Comparison of ENCODE assay signal across 8 cellular contexts in the genomic region with DNA sequence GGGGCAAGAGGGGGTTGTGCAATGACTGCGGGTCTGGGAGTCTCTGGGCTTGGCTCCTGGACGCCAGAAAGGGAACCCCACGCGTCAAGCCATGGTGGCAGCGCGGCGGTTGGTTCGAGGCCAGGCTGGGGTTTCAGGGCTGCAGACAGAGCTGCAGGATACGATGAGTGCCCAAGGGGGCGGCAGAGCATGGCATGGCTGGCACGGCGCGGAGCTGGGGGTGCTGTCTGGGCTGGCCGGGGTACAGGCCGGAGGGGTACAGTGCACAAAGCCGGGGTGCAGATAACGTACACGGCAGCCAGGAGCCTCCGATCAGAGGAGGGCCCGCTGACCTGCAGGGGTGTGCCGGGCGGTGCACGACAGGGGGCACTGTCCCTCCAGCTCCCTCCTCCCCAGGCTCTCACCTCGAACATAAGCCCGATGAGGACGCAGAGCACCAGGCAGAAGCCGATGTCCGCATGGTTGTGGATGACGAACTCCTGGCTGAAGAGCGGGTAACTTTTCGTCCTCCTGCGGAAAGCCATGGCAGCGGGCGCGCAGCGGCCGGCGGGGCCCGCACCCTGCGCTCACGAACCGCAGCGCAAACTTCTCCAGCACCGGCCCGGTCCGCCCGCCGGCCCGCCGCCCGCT. TPM values are rescaled to one million over a fixed set of nuclear protein-coding genes. Genes with fewer than 3 reads are reported as not detected.
DNase-seq lines count a peak whose midpoint lies in the region; ATAC-seq, FAIRE-seq and TF ChIP-seq lines count a peak whose summit lies in the region.

No MANE protein-coding gene starts in this region.

- DNase-seq in GF-D8 (lab: John Stamatoyannopoulos, UW) = peak; percentile 21
- peak; percentile 24 for DNase-seq in T follicular helper cell (ENCODE audit: low read depth)
- peak; percentile 72 for DNase-seq in astrocyte (ENCODE audit: low read depth)
- no peak for DNase-seq in superior temporal gyrus (ENCODE audit: extremely low spot score)

- H3K4me2 ChIP-seq in KMS-11 = peak overlapping the region; percentile 94
- peak overlapping the region; percentile 95 for H3K4me2 ChIP-seq in astrocyte (ENCODE audit: low read length)
- H3K4me2 ChIP-seq in skeletal muscle satellite cell (ENCODE audit: low read length) = peak overlapping the region; percentile 92

- H3K36me3 ChIP-seq in KMS-11 (ENCODE audit: insufficient read depth) (peaks cover 5% of the 10 kb centered on the region; the same call in 1 of the 2 replicates), astrocyte (ENCODE audit: insufficient read depth, low read length) (peaks cover 6% of the 10 kb centered on the region), iPS-18a (ENCODE audit: control insufficient read depth, low read depth, low read length) (no peaks in the 10 kb centered on the region), skeletal muscle satellite cell (ENCODE audit: insufficient read depth, low read length) (peaks cover 46% of the 10 kb centered on the region)

- H3K4me3 ChIP-seq in KMS-11 (IDR thresholded peaks at IDR 0.05; ENCODE audit: insufficient read depth, low read depth, low read length) (peak overlapping the region; percentile 75), astrocyte (ENCODE audit: insufficient read depth, low read depth, low read length) (peak overlapping the region; percentile 93), iPS-18a (ENCODE audit: low read length) (peak overlapping the region; percentile 73), skeletal muscle satellite cell (ENCODE audit: low read length) (peak overlapping the region; percentile 96)

- H3K27ac Mint-ChIP-seq in astrocyte (ENCODE audit: unreplicated experiment) = peak overlapping the region; percentile 42

- peaks cover 39% of the 10 kb centered on the region for H3K4me1 ChIP-seq in KMS-11 (ENCODE audit: low read depth, poor library complexity, severe bottlenecking)
- peaks cover 45% of the 10 kb centered on the region for H3K4me1 ChIP-seq in astrocyte (ENCODE audit: insufficient read depth, low read length)
- peaks cover 30% of the 10 kb centered on the region for H3K4me1 ChIP-seq in iPS-18a (ENCODE audit: control insufficient read depth, low read depth, low read length)
- peaks cover 37% of the 10 kb centered on the region for H3K4me1 ChIP-seq in skeletal muscle satellite cell (ENCODE audit: control insufficient read depth, insufficient read depth, low read length)

- H4K20me1 ChIP-seq in KMS-11 (ENCODE audit: insufficient read depth) (peaks cover 23% of the 10 kb centered on the region), astrocyte (ENCODE audit: insufficient read depth, low read length) (peaks cover 48% of the 10 kb centered on the region)

- TF ChIP-seq CTCF in KMS-11 (conservative IDR thresholded peaks at IDR 0.05; ENCODE audit: low read depth, low read length) (peak; percentile 65; the same call in 1 of the 2 replicates), astrocyte (IDR thresholded peaks at IDR 0.05; ENCODE audit: insufficient read depth, low read depth, low read length) (peak; percentile 27)

- no peak for FAIRE-seq in astrocyte (lab: Jason Lieb, UNC)

- peak; percentile 49 for ATAC-seq in GM21786 (IDR thresholded peaks at IDR 0.05; ENCODE audit: unreplicated experiment)

- H3K9me3 ChIP-seq in astrocyte (ENCODE audit: insufficient read depth, low read depth, low read length) (no peaks in the 10 kb centered on the region), iPS-18a (ENCODE audit: control insufficient read depth, low read depth, low read length) (no peaks in the 10 kb centered on the region), skeletal muscle satellite cell (replicated peaks; ENCODE audit: low read length) (no peaks in the 10 kb centered on the region)

- peaks cover 38% of the 10 kb centered on the region for H3K4me1 Mint-ChIP-seq in astrocyte (ENCODE audit: low read depth, unreplicated experiment)

- peak overlapping the region; percentile 87 for H3K4me3 Mint-ChIP-seq in astrocyte (ENCODE audit: unreplicated experiment)

- H2AFZ ChIP-seq in KMS-11 (ENCODE audit: low read depth) (peak overlapping the region; percentile 52; the same call in 1 of the 2 replicates), astrocyte (ENCODE audit: low read depth, low read length) (peak overlapping the region; percentile 59)

- H3K27ac ChIP-seq in KMS-11 (peak overlapping the region; percentile 49), astrocyte (ENCODE audit: low read depth, low read length) (peak overlapping the region; percentile 70), iPS-18a (ENCODE audit: low read length) (no peak overlapping the region)

- peaks cover 5% of the 10 kb centered on the region for H3K9me3 Mint-ChIP-seq in astrocyte (ENCODE audit: unreplicated experiment)

- H3K79me2 ChIP-seq in KMS-11 (ENCODE audit: insufficient read depth, low read depth) (peaks cover 56% of the 10 kb centered on the region), astrocyte (ENCODE audit: insufficient read depth, low read length) (peaks cover 63% of the 10 kb centered on the region)

- no peaks in the 10 kb centered on the region for H3K27me3 ChIP-seq in KMS-11 (ENCODE audit: insufficient read depth, low read depth)
- H3K27me3 ChIP-seq in astrocyte (ENCODE audit: insufficient read depth, low read length) = no peaks in the 10 kb centered on the region
- peaks cover 10% of the 10 kb centered on the region for H3K27me3 ChIP-seq in iPS-18a (ENCODE audit: control insufficient read depth, insufficient read depth, low read length)
- no peaks in the 10 kb centered on the region for H3K27me3 ChIP-seq in skeletal muscle satellite cell (ENCODE audit: control insufficient read depth, insufficient read depth, low read length)

- no peaks in the 10 kb centered on the region for H3K27me3 Mint-ChIP-seq in astrocyte (ENCODE audit: low read depth, unreplicated experiment)

- peaks cover 13% of the 10 kb centered on the region for H3K36me3 Mint-ChIP-seq in astrocyte (ENCODE audit: low read depth, unreplicated experiment)

- H3K9ac ChIP-seq in KMS-11 (peak overlapping the region; percentile 73), astrocyte (ENCODE audit: low read length) (peak overlapping the region; percentile 89), iPS-18a (ENCODE audit: low read length) (peak overlapping the region; percentile 58), skeletal muscle satellite cell (ENCODE audit: low read depth, low read length) (peak overlapping the region; percentile 97)

RNA-seq across cellular contexts. Expression of a gene that starts 0.4 kb away (rescaled TPM):
- total RNA-seq in astrocyte = 88.7 and 93.4 TPM in 2 replicates
- 117 and 131 TPM in 2 replicates for total RNA-seq in skeletal muscle satellite cell (2012; rRNA removed)
